1 cellular context compared by ENCODE assay signal in the genomic region with DNA sequence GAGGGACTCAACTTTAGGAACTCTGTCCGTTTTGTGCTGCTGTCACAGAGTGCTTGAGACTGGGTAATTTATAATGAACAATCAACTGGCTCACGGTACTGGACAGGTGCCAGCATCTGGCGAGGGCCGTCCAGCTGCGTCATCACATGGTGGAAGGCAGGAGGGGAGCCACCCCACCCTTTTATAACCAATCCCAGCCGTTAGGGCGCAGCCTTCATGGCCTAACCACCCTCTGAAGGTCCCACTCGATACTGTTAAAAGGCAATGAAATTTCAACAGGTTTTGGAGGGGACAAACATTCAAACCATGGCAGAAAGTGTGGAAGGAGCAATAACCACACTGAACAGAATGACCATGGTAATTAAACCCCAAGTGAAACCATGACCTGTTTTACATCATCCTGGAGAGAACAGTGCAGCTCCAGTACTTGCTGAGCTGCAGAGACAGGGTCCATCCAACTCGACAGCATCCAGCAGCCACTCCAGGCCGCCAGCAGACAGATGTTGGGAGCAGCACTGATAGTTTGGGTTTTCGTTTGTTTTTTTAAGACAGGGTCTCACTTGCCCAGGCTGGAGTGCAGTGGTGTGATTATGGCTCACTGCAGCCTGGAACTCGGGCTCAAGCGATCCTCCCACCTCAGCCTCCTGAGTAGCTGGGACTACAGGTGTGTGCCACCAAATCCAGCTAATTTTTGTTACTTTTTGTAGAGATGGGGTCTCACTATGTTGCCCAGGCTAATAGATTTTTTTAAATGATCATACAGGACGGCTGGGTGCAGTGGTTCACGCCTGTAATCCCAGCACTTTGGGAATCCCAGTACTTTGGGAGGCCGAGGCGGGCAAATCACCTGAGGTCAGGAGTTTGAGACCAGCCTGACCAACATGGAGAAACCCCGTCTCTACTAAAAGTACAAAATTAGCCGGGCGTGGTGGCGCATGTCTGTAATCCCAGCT.
TF ChIP-seq lines count a peak whose summit lies in the region.

No MANE protein-coding gene starts in this region.

TF ChIP-seq in endothelial cell of umbilical vein, 7 proteins besides CTCF, POLR2A, EP300 and RAD21 (continued from another document):
- no peak for TF ChIP-seq GATA2 (IDR thresholded peaks at IDR 0.05; ENCODE audit: insufficient read depth, insufficient read length, low read depth, low read length)
- no peak for TF ChIP-seq MYC (IDR thresholded peaks at IDR 0.05; ENCODE audit: low read depth, low read length)
